ENCODE assay signal across 9 cellular contexts in the genomic region with DNA sequence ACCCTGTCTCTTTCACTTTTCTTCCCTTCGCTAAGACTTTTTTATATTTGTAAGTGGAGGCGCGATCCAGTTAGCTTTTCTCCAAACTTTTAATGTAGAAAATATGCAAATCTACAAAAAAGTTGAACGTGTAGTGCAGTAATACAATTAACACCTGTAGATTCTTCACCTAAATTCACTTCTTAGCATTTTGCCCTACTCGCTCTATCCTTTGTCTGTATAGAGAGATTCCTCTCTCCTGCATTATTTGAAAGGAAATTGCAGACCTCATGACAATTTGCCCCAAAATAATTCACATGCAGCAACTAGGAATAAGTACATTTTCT. TPM values are rescaled to one million over a fixed set of nuclear protein-coding genes. Genes with fewer than 3 reads are reported as not detected.
DNase-seq lines count a peak whose midpoint lies in the region; ATAC-seq and TF ChIP-seq lines count a peak whose summit lies in the region.
"Had no signal": no experiment of that assay in that cellular context is flagged by ENCODE, and none has a peak within 500 bp of the region (broad histone marks: within the 10 kb centered on the region; RNA-seq: fewer than 3 reads in every experiment).

No MANE protein-coding gene starts in this region.

- H3K27ac ChIP-seq in brain microvascular endothelial cell (no peak overlapping the region), lower lobe of right lung (no peak overlapping the region), thyroid gland (no peak overlapping the region)

- H3K4me1 ChIP-seq in lower lobe of right lung: peaks cover 28% of the 10 kb centered on the region
- H3K4me1 ChIP-seq in thyroid gland: peaks cover 6 to 16% of the 10 kb centered on the region in 2 donors

- WGBS in thyroid gland, 2 donors: 12 to 13% methylated on average over 5 of the region's 5 CpGs

- H3K36me3 Mint-ChIP-seq in activated CD4-positive, alpha-beta T cell treated with anti-CD3 and anti-CD28 coated beads, Interleukin-2, amount 10 ng/mL, durations not matched to agents 7 days and 5 days (ENCODE audit: low read depth): no peaks in the 10 kb centered on the region

- H3K27me3 ChIP-seq in brain microvascular endothelial cell (replicated peaks) (no peaks in the 10 kb centered on the region), lower lobe of right lung (ENCODE audit: low read depth) (peaks cover 13% of the 10 kb centered on the region), thyroid gland (no peaks in the 10 kb centered on the region)

- peak overlapping the region; percentile 9 for H3K27ac Mint-ChIP-seq in activated CD4-positive, alpha-beta T cell treated with anti-CD3 and anti-CD28 coated beads, Interleukin-2, amount 10 ng/mL, durations not matched to agents 7 days and 5 days

- H3K36me3 ChIP-seq in brain microvascular endothelial cell (replicated peaks) (no peaks in the 10 kb centered on the region), lower lobe of right lung (no peaks in the 10 kb centered on the region), thyroid gland (no peaks in the 10 kb centered on the region)

- TF ChIP-seq CTCF in brain microvascular endothelial cell (IDR thresholded peaks at IDR 0.05; ENCODE audit: low read depth, low read length, missing control alignments): no peak
- TF ChIP-seq CTCF in lower lobe of right lung (IDR thresholded peaks at IDR 0.05): no peak
- TF ChIP-seq CTCF in thyroid gland (IDR thresholded peaks at IDR 0.05): no peak

- H3K9me3 ChIP-seq in lower lobe of right lung: no peaks in the 10 kb centered on the region
- no peaks in the 10 kb centered on the region for H3K9me3 ChIP-seq in thyroid gland

- no peak for ATAC-seq in lower lobe of right lung

- POLR2A ChIA-PET in activated CD4-positive, alpha-beta T cell treated with anti-CD3 and anti-CD28 coated beads, Interleukin-2, amount 10 ng/mL, durations not matched to agents 7 days and 5 days (lab: Charles Lee): interaction anchor here (0.6 kb wide), 1 partner anchor 25 kb away, joined by 9 read pairs; no protein-coding TSS in a partner anchor

- peaks cover 9% of the 10 kb centered on the region for H3K4me1 Mint-ChIP-seq in activated CD4-positive, alpha-beta T cell treated with anti-CD3 and anti-CD28 coated beads, Interleukin-2, amount 10 ng/mL, durations not matched to agents 7 days and 5 days

- no peak for TF ChIP-seq POLR2A in thyroid gland (IDR thresholded peaks at IDR 0.05)

- no peak for DNase-seq in activated CD4-positive, alpha-beta T cell treated with anti-CD3 and anti-CD28 coated beads, Interleukin-2, amount 10 ng/mL, durations not matched to agents 7 days and 5 days
- DNase-seq in activated CD4-positive, alpha-beta T cell treated with anti-CD3 and anti-CD28 coated beads for 48 hours: no peak
- DNase-seq in brain microvascular endothelial cell (no peak), lower lobe of right lung (no peak), thyroid gland (no peak), D341Med (ENCODE audit: low spot score) (no peak), NCI-H524 (lab: John Stamatoyannopoulos, UW) (no peak)
- DNase-seq in activated CD8-positive, alpha-beta memory T cell treated with anti-CD3 and anti-CD28 coated beads, Interleukin-2, amount 50 U/mL, for 48 hours: no peak
- DNase-seq: cerebellar nuclear complex had no signal

- H3K27me3 Mint-ChIP-seq in activated CD4-positive, alpha-beta T cell treated with anti-CD3 and anti-CD28 coated beads, Interleukin-2, amount 10 ng/mL, durations not matched to agents 7 days and 5 days: peaks cover 28% of the 10 kb centered on the region

- in situ Hi-C loops in brain microvascular endothelial cell (cut with HindIII; ENCODE audit: low pct_ligation_motif_present, low sequenced_read_pairs): no loop called here

- peak overlapping the region; percentile 80 for H3K4me3 Mint-ChIP-seq in activated CD4-positive, alpha-beta T cell treated with anti-CD3 and anti-CD28 coated beads, Interleukin-2, amount 10 ng/mL, durations not matched to agents 7 days and 5 days

- CTCF ChIA-PET in activated CD4-positive, alpha-beta T cell treated with anti-CD3 and anti-CD28 coated beads, Interleukin-2, amount 10 ng/mL, durations not matched to agents 7 days and 5 days (lab: Charles Lee): no interaction called here

- H3K9me3 Mint-ChIP-seq in activated CD4-positive, alpha-beta T cell treated with anti-CD3 and anti-CD28 coated beads, Interleukin-2, amount 10 ng/mL, durations not matched to agents 7 days and 5 days: no peaks in the 10 kb centered on the region

- H3K4me3 ChIP-seq in brain microvascular endothelial cell (ENCODE audit: low read depth, low read length) (peak overlapping the region; percentile 56), lower lobe of right lung (peak overlapping the region; percentile 53), thyroid gland (replicated peaks in 1 of 3) (peak overlapping the region in 2 of 3 donors; percentile 21 to 41)

- intact Hi-C loops in lower lobe of right lung (cut with DNase I) (no loop called here), thyroid gland (cut with DNase I) (no loop called here)

RNA-seq across cellular contexts. Expression of a gene that starts 21.4 kb away (rescaled TPM):
- 1 to 10 TPM; 1.4 to 1.5 TPM for total RNA-seq in activated CD4-positive, alpha-beta T cell treated with anti-CD3 and anti-CD28 coated beads, Interleukin-2, amount 10 ng/mL, durations not matched to agents 7 days and 5 days
- total RNA-seq in lower lobe of right lung (0.77 TPM), thyroid gland (1 to 10 TPM in 3 of 4 donors, under 1 TPM in 1; 0.96 to 2.6 (median 2.0) TPM)

RNA-seq across cellular contexts. Expression of a gene that starts 35.7 kb away (rescaled TPM):
- total RNA-seq in activated CD4-positive, alpha-beta T cell treated with anti-CD3 and anti-CD28 coated beads, Interleukin-2, amount 10 ng/mL, durations not matched to agents 7 days and 5 days: 10 to 100 TPM; 41.9 to 47.3 TPM
- total RNA-seq in lower lobe of right lung (31.0 TPM), thyroid gland (10 to 100 TPM; 42.6 to 61.3 (median 46.6) TPM)
